Comparison of ENCODE assay signal across 34 cellular contexts in the genomic region with DNA sequence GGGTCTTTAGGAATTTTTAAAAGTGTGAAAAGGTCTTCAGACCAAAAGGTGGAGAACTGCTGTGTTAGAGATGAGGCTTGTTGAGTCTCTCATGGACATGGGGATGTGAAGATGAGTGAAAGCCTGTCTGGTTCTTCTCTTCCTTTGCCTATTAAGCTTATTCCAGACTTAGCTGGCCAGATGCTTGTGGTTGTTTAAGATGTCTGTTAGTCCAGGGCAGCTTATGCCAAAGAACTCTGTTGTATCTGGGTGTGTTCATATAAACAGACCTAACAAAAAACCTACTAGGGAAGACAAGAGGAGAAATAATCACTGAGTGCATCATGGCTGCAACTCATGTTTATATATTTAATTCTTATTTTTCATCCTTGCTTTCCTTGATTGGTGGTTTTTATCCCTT. TPM values are rescaled to one million over a fixed set of nuclear protein-coding genes. Genes with fewer than 3 reads are reported as not detected.
DNase-seq lines count a peak whose midpoint lies in the region; ATAC-seq, FAIRE-seq and TF ChIP-seq lines count a peak whose summit lies in the region.
"Had no signal": no experiment of that assay in that cellular context is flagged by ENCODE, and none has a peak within 500 bp of the region (broad histone marks: within the 10 kb centered on the region; RNA-seq: fewer than 3 reads in every experiment).

No MANE protein-coding gene starts in this region.

- no peak for TF ChIP-seq POLR2A in thyroid gland (IDR thresholded peaks at IDR 0.05)
- TF ChIP-seq POLR2A in HepG2 (IDR thresholded peaks at IDR 0.05; ENCODE audit: insufficient read depth in 1 of 2, low read depth in 2 of 2, low read length in 2 of 2), result no peak

- no peak overlapping the region for H2AFZ ChIP-seq in HepG2 (ENCODE audit: low read length)
- H2AFZ ChIP-seq: GM23338, hepatocyte had no signal

- no peak overlapping the region for H3K4me2 ChIP-seq in HepG2 (ENCODE audit: low read depth, low read length)
- H3K4me2 ChIP-seq: GM23338, hepatocyte had no signal

- intact Hi-C loops in thyroid gland (cut with DNase I), result no loop called here
- intact Hi-C loops in HepG2 (cut with micrococcal nuclease; ENCODE audit: unreplicated experiment), result no loop called here

- no peaks in the 10 kb centered on the region for H3K36me3 ChIP-seq in thyroid gland
- peaks cover 15 to 53% of the 10 kb centered on the region in 2 experiments for H3K36me3 ChIP-seq in HepG2 (replicated peaks in 1 of 2; ENCODE audit: control insufficient read depth in 1 of 2, insufficient read depth in 2 of 2, low read length in 2 of 2)

- FAIRE-seq in HepG2 (lab: Jason Lieb, UNC), result no peak

- CTCF ChIA-PET in HepG2 (lab: Yijun Ruan, JAX; ENCODE audit: low intra/inter-chr PET ratio, low total read pairs), result no interaction called here

- in situ Hi-C loops in HepG2 (cut with HindIII; ENCODE audit: extremely low pct_ligation_motif_present, low pct_unique_long_range_greater_than_20kb), result loop anchor here (5.0 to 10.0 kb wide), 2 partner anchors 123 to 230 kb away; no protein-coding TSS in a partner anchor

- no TSS peak for BruUV-seq in HepG2 (replicated peaks; lab: Mats Ljungman, UMichigan)

- ATAC-seq in HepG2, result no peak
- ATAC-seq: activated naive CD4-positive, alpha-beta T cell treated with anti-CD3 and anti-CD28 coated beads, Interleukin-2, amount 50 U/mL, for 72 hours; gastrocnemius medialis; GM23338; lower lobe of right lung; upper lobe of right lung had no signal

- H4K20me1 ChIP-seq in HepG2 (ENCODE audit: insufficient read depth, low read length), result no peaks in the 10 kb centered on the region

- TF ChIP-seq EP300 in HepG2 (IDR thresholded peaks at IDR 0.05; ENCODE audit: low read depth in 2 of 2, low read length in 2 of 2), result no peak
- TF ChIP-seq EP300 in HepG2 (CRISPR knock-in tag; IDR thresholded peaks at IDR 0.05; ENCODE audit: borderline replicate concordance), result no peak

- POLR2A ChIA-PET in HepG2 (lab: Yijun Ruan, JAX), result no interaction called here

- TF ChIP-seq CTCF in thyroid gland (IDR thresholded peaks at IDR 0.05) (no peak), HepG2 (CRISPR knock-in tag; IDR thresholded peaks at IDR 0.05) (no peak)

- DNase-seq in DMS 273 (lab: John Stamatoyannopoulos, UW; ENCODE audit: unreplicated experiment) (peak; percentile 13), DMS 273 treated with DMSO at 0.1 percent for 48 hours (lab: John Stamatoyannopoulos, UW) (no peak), dedifferentiated amniotic fluid mesenchymal stem cell (ENCODE audit: extremely low spot score) (peak; percentile 33), iris pigment epithelial cell (ENCODE audit: low read depth) (peak; percentile 44), thyroid gland (no peak), DMS79 (lab: John Stamatoyannopoulos, UW) (no peak), globus pallidus (ENCODE audit: low spot score) (no peak), HepG2 (ENCODE audit: low spot score) (no peak)
- DNase-seq: activated CD4-positive, alpha-beta T cell treated with anti-CD3 and anti-CD28 coated beads for 4 hours; activated CD8-positive, alpha-beta memory T cell treated with anti-CD3 and anti-CD28 coated beads for 24 hours; activated effector memory CD4-positive, alpha-beta T cell treated with Interleukin-2 at 50 U/mL for 16 hours; anterior cingulate cortex; C1 segment of cervical spinal cord; DMS79 treated with DMSO at 0.1 percent for 48 hours; effector memory CD4-positive, alpha-beta T cell; gastrocnemius medialis; GDM1; MM.1S; NCI-H1417 treated with DMSO at 0.1 percent for 48 hours; NCI-H2081 treated with DMSO at 0.1 percent for 48 hours; NCI-H345; nephron progenitor cell; SIG-M5; stimulated activated naive CD4-positive, alpha-beta T cell; T-helper 9 cell; upper lobe of right lung had no signal

- H3K4me3 ChIP-seq in thyroid gland (replicated peaks in 1 of 3) (no peak overlapping the region), HepG2 (replicated peaks in 1 of 3; ENCODE audit: insufficient read depth in 1 of 3, low read depth in 2 of 3, low read length in 3 of 3) (no peak overlapping the region)
- H3K4me3 ChIP-seq: coronary artery, gastrocnemius medialis, GM23338, hepatocyte, lower lobe of right lung, skin epidermis, upper lobe of right lung had no signal

- no peak overlapping the region for H3K9ac ChIP-seq in HepG2 (ENCODE audit: insufficient read depth, low read depth, low read length)

- no peak for TF ChIP-seq RAD21 in HepG2 (CRISPR knock-in tag; IDR thresholded peaks at IDR 0.05)

- H3K27ac ChIP-seq in thyroid gland (peak overlapping the region in 2 of 3 donors; percentile 6 to 77), HepG2 (ENCODE audit: extremely low read length, insufficient read depth, low read length) (no peak overlapping the region)
- H3K27ac ChIP-seq: 22Rv1, coronary artery, gastrocnemius medialis, hepatocyte, lower lobe of right lung, upper lobe of right lung, VCaP had no signal

- H3K79me2 ChIP-seq in HepG2 (ENCODE audit: insufficient read depth, low read length), result no peaks in the 10 kb centered on the region
- H3K79me2 ChIP-seq: hepatocyte had no signal

- H3K9me3 ChIP-seq in thyroid gland, result no peaks in the 10 kb centered on the region
- no peaks in the 10 kb centered on the region for H3K9me3 ChIP-seq in HepG2 (ENCODE audit: low read length)
- H3K9me3 ChIP-seq: gastrocnemius medialis, lower lobe of right lung, upper lobe of right lung had no signal

- H3K27me3 ChIP-seq in thyroid gland, result no peaks in the 10 kb centered on the region
- H3K27me3 ChIP-seq in HepG2 (ENCODE audit: control insufficient read depth in 1 of 2, insufficient read depth in 2 of 2, low read length in 2 of 2), result no peaks in the 10 kb centered on the region
- H3K27me3 ChIP-seq: gastrocnemius medialis, hepatocyte, upper lobe of right lung had no signal

- H3K4me1 ChIP-seq in thyroid gland (peaks cover 44 to 58% of the 10 kb centered on the region in 2 donors), HepG2 (ENCODE audit: insufficient read depth, low read length) (no peaks in the 10 kb centered on the region)
- H3K4me1 ChIP-seq: lower lobe of right lung, upper lobe of right lung had no signal

TF ChIP-seq in HepG2, 621 proteins besides CTCF, POLR2A, EP300 and RAD21 (continues in another document):
- TF ChIP-seq, protein P1, sequence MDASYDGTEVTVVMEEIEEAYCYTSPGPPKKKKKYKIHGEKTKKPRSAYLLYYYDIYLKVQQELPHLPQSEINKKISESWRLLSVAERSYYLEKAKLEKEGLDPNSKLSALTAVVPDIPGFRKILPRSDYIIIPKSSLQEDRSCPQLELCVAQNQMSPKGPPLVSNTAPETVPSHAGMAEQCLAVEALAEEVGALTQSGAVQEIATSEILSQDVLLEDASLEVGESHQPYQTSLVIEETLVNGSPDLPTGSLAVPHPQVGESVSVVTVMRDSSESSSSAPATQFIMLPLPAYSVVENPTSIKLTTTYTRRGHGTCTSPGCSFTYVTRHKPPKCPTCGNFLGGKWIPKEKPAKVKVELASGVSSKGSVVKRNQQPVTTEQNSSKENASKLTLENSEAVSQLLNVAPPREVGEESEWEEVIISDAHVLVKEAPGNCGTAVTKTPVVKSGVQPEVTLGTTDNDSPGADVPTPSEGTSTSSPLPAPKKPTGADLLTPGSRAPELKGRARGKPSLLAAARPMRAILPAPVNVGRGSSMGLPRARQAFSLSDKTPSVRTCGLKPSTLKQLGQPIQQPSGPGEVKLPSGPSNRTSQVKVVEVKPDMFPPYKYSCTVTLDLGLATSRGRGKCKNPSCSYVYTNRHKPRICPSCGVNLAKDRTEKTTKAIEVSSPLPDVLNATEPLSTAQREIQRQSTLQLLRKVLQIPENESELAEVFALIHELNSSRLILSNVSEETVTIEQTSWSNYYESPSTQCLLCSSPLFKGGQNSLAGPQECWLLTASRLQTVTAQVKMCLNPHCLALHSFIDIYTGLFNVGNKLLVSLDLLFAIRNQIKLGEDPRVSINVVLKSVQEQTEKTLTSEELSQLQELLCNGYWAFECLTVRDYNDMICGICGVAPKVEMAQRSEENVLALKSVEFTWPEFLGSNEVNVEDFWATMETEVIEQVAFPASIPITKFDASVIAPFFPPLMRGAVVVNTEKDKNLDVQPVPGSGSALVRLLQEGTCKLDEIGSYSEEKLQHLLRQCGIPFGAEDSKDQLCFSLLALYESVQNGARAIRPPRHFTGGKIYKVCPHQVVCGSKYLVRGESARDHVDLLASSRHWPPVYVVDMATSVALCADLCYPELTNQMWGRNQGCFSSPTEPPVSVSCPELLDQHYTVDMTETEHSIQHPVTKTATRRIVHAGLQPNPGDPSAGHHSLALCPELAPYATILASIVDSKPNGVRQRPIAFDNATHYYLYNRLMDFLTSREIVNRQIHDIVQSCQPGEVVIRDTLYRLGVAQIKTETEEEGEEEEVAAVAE (CRISPR knock-in tag; IDR thresholded peaks at IDR 0.05; ENCODE audit: borderline replicate concordance), result no peak
- no peak for TF ChIP-seq ZNF3 (CRISPR knock-in tag; IDR thresholded peaks at IDR 0.05)
- no peak for TF ChIP-seq SP2 (CRISPR knock-in tag; IDR thresholded peaks at IDR 0.05)

RNA-seq across cellular contexts. Expression of gene NCS1, which starts 57.5 kb away (rescaled TPM):
- 10 to 100 TPM; 31.0 to 85.4 (median 61.2) TPM for total RNA-seq in thyroid gland
- 6.1 and 6.9 TPM in 2 replicates for total RNA-seq in HepG2 (2016; rRNA removed; fragmentation: Illumina TruSeq; extraction: Trizol)
- 6.7 and 7.8 TPM in 2 replicates for total RNA-seq in HepG2 (2016; cell fraction: cytosol; rRNA removed; fragmentation: Illumina TruSeq; extraction: Trizol; ENCODE audit: low read depth)
- total RNA-seq in HepG2 (2016; cell fraction: insoluble cytoplasmic fraction; rRNA removed; fragmentation: Illumina TruSeq; extraction: Trizol), result 5.1 and 5.3 TPM in 2 replicates
- total RNA-seq in HepG2 (2016; cell fraction: membrane; rRNA removed; fragmentation: Illumina TruSeq; extraction: Trizol), result 12.6 and 14.1 TPM in 2 replicates
- total RNA-seq in HepG2 (2016; cell fraction: nucleus; rRNA removed; fragmentation: Illumina TruSeq; extraction: Trizol), result 2.1 and 3.4 TPM in 2 replicates
- 4.1 and 4.7 TPM in 2 replicates for polyA plus RNA-seq in HepG2 (2011; rRNA removed)
- 3.9 TPM in 2 replicates for polyA plus RNA-seq in HepG2 (2011; cell fraction: cytosol; rRNA removed)
- polyA plus RNA-seq in HepG2 (2011; cell fraction: nucleus; rRNA removed), result 1.7 and 2.5 TPM in 2 replicates
- polyA plus RNA-seq in HepG2 (2012), result 1.4 and 1.6 TPM in 2 replicates
- 17.2 and 18.8 TPM in 2 replicates for polyA plus RNA-seq in HepG2 (2016; cell fraction: cytosol; fragmentation: Illumina TruSeq; extraction: Trizol; ENCODE audit: low read depth)
- 7.4 and 8.4 TPM in 2 replicates for polyA plus RNA-seq in HepG2 (2016; cell fraction: insoluble cytoplasmic fraction; fragmentation: Illumina TruSeq; extraction: Trizol; ENCODE audit: low read depth)
- 16.6 and 20.9 TPM in 2 replicates for polyA plus RNA-seq in HepG2 (2016; cell fraction: membrane; fragmentation: Illumina TruSeq; extraction: Trizol; ENCODE audit: low read depth)
- 6.6 and 7.1 TPM in 2 replicates for polyA plus RNA-seq in HepG2 (2016; cell fraction: nucleus; fragmentation: Illumina TruSeq; extraction: Trizol; ENCODE audit: insufficient read depth, low read depth)
- polyA minus RNA-seq in HepG2 (2011; rRNA and poly(A)+ RNA removed; ENCODE audit: low replicate concordance), result 5.0 and 83.3 TPM in 2 replicates
- 2.5 and 3.3 TPM in 2 replicates for polyA minus RNA-seq in HepG2 (2011; cell fraction: cytosol; rRNA and poly(A)+ RNA removed)
- polyA minus RNA-seq in HepG2 (2011; cell fraction: nucleus; rRNA and poly(A)+ RNA removed), result 0.99 and 1.0 TPM in 2 replicates

Comparison
In these comparisons a context has a peak if more than half of its experiments do, and no peak if none do; other contexts are left out.
1. DNase-seq: peak in DMS 273 (single experiment), dedifferentiated amniotic fluid mesenchymal stem cell (single experiment) and iris pigment epithelial cell (single experiment); none in DMS 273 treated with DMSO at 0.1 percent for 48 hours (single experiment), thyroid gland (0 of 2), DMS79 (single experiment), globus pallidus (single experiment) and HepG2 (single experiment).